Comparison of ENCODE assay signal across 1 cellular context in the genomic region with DNA sequence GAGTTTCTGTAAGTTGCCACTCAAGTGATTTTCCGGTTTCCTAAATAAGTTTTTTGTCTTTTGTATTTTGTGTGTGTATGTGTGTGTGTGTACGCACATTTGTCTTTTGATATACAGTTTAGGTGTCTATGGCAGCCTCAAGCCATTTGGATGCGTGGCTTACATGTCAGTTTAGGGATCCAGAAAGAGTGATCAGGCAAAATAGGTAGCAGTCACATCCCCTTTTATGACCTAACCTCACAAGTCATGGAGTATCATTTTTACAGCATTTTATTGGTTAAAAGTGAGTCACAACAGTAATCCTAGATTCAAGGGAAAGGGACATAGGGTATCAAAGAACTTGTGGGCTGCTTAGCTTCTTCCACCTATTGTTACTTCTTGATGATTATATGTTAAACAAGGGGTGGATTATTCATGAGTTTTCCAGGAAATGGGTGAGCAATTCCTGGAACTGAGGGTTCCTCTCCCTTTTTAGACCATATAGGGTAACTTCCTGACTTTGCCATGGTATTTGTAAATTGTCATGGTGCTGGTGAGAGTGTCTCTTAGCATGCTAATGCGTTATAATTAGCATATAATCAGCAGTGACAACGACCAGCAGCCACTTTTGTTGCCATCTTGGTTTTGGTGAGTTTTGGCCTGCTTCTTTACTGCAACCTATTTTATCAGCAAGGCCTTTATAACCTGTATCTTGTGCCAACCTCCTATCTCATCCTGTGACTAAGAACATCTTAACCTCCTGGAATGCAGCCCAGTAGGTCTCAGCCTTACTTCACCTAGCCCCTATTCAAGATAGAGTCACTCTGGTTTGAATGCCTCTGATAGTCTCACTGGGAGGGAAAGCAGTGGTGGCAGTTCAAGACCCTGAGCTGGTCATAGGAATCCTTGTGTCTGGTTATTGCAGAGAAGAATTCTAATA.
TF ChIP-seq lines count a peak whose summit lies in the region.

No MANE protein-coding gene starts in this region.

TF ChIP-seq in K562, 482 proteins besides CTCF, POLR2A, EP300 and RAD21:
- peak; percentile 19; the same call in 1 of the 2 replicates for TF ChIP-seq TCF3 (CRISPR knock-in tag; IDR thresholded peaks at IDR 0.05)
- no peak for TF ChIP-seq CBFB (CRISPR knock-in tag; IDR thresholded peaks at IDR 0.05)
- peak; percentile 32; the same call in 1 of the 2 replicates for TF ChIP-seq NFIC (IDR thresholded peaks at IDR 0.05)
- no peak for TF ChIP-seq DIDO1 (tag; IDR thresholded peaks at IDR 0.05; ENCODE audit: low read depth)
- peak; percentile 57 for TF ChIP-seq STAT5A (IDR thresholded peaks at IDR 0.05; ENCODE audit: borderline replicate concordance, low read length)
- no peak for TF ChIP-seq GATA2 (CRISPR knock-in tag; IDR thresholded peaks at IDR 0.05)
- TF ChIP-seq ARID1B (IDR thresholded peaks at IDR 0.05): peak; percentile 41; the same call in 1 of the 2 replicates
- 0 out of 2 replicates have a peak, but pooled peaks have one; percentile 20 for TF ChIP-seq CBFA2T2 (conservative IDR thresholded peaks at IDR 0.05)
- no peak for TF ChIP-seq SIRT6 (IDR thresholded peaks at IDR 0.05; ENCODE audit: low read depth, low read length)
- no peak for TF ChIP-seq TARDBP (IDR thresholded peaks at IDR 0.05)
- no peak for TF ChIP-seq NR2F6 (CRISPR knock-in tag; IDR thresholded peaks at IDR 0.05)
- TF ChIP-seq ZNF584 (CRISPR knock-in tag; IDR thresholded peaks at IDR 0.05; ENCODE audit: low read depth): no peak
- peak; percentile 66 for TF ChIP-seq CBFA2T3 (IDR thresholded peaks at IDR 0.05)
- no peak for TF ChIP-seq BRD9 (IDR thresholded peaks at IDR 0.05; ENCODE audit: low read depth, partially characterized antibody)
- TF ChIP-seq ZNF518B (CRISPR knock-in tag; IDR thresholded peaks at IDR 0.05): no peak
- peak in 1 of 2 experiments; percentile 82; a peak in 1 of 4 replicates for TF ChIP-seq SRF (CRISPR knock-in tag; IDR thresholded peaks at IDR 0.05)
